ENCODE assay signal across 15 cellular contexts in genomic region chr7:8143151-8143874, GRCh38.
DNase-seq lines count a peak whose midpoint lies in the region; ATAC-seq and TF ChIP-seq lines count a peak whose summit lies in the region.
"Had no signal": no experiment of that assay in that cellular context is flagged by ENCODE, and none has a peak within 500 bp of the region (broad histone marks: within the 10 kb centered on the region; RNA-seq: fewer than 3 reads in every experiment).

No MANE protein-coding gene starts in this region.

- peak in 1 of 10 experiments; percentile 41 for DNase-seq in CD4-positive, alpha-beta T cell
- DNase-seq in caudate nucleus (lab: John Stamatoyannopoulos, UW) (no peak), PC-9 (no peak), heart right ventricle (no peak), prostate gland (ENCODE audit: low spot score) (no peak)
- DNase-seq: activated CD4-positive, alpha-beta T cell treated with anti-CD3 and anti-CD28 coated beads, Interleukin-2, amount 50 U/mL, for 48 hours; erythroblast; immature natural killer cell; NCI-H1417 treated with DMSO at 0.1 percent for 48 hours; upper lobe of left lung had no signal

- peaks cover 82% of the 10 kb centered on the region for H3K4me1 Mint-ChIP-seq in CD4-positive, alpha-beta T cell (ENCODE audit: low read depth)

- H3K9me2 ChIP-seq in PC-9 (ENCODE audit: insufficient read depth) = peaks cover 4% of the 10 kb centered on the region; the same call in 1 of the 2 replicates

- H3K36me3 ChIP-seq in PC-9 (ENCODE audit: low read depth) (no peaks in the 10 kb centered on the region), heart right ventricle (peaks cover 0 to 44% (median 5%) of the 10 kb centered on the region in 9 donors), prostate gland (no peaks in the 10 kb centered on the region)

- H3K79me2 ChIP-seq in PC-9 (ENCODE audit: low read depth) = no peaks in the 10 kb centered on the region

- H3K27ac Mint-ChIP-seq in CD4-positive, alpha-beta T cell = peak overlapping the region; percentile 71
- H3K27ac Mint-ChIP-seq: brain had no signal

- H4K20me1 ChIP-seq in PC-9 (ENCODE audit: insufficient read depth) = no peaks in the 10 kb centered on the region

- no peaks in the 10 kb centered on the region for H3K9me3 ChIP-seq in CD4-positive, alpha-beta T cell (ENCODE audit: control insufficient read depth, low read length)
- no peaks in the 10 kb centered on the region for H3K9me3 ChIP-seq in PC-9 (ENCODE audit: insufficient read depth, low read depth)
- no peaks in the 10 kb centered on the region for H3K9me3 ChIP-seq in heart right ventricle
- no peaks in the 10 kb centered on the region for H3K9me3 ChIP-seq in prostate gland
- H3K9me3 ChIP-seq: upper lobe of left lung had no signal

- H3K4me3 Mint-ChIP-seq in CD4-positive, alpha-beta T cell = peak overlapping the region; percentile 12
- H3K4me3 Mint-ChIP-seq: brain, immature natural killer cell had no signal

- WGBS in heart right ventricle, 2 donors = 76 to 85% methylated on average over 6 of the region's 6 CpGs
- WGBS in prostate gland = 50% methylated on average over 6 of the region's 6 CpGs

- POLR2A ChIA-PET in CD4-positive, alpha-beta T cell (lab: Charles Lee) = interaction anchor here (0.8 to 2.3 kb wide), 13 partner anchors 9 to 503 kb away, joined by 3 to 14 read pairs (median 5); partner anchors contain the start of genes GLCCI1 and UMAD1
- POLR2A ChIA-PET in PC-9 (lab: Charles Lee; ENCODE audit: unreplicated experiment) = no interaction called here

- H3K27me3 ChIP-seq in CD4-positive, alpha-beta T cell (ENCODE audit: control insufficient read depth, insufficient read depth, low read length) = no peaks in the 10 kb centered on the region
- H3K27me3 ChIP-seq in PC-9 (ENCODE audit: insufficient read depth, low read depth) = no peaks in the 10 kb centered on the region
- no peaks in the 10 kb centered on the region for H3K27me3 ChIP-seq in heart right ventricle
- no peaks in the 10 kb centered on the region for H3K27me3 ChIP-seq in prostate gland (replicated peaks; ENCODE audit: insufficient read depth)
- H3K27me3 ChIP-seq: upper lobe of left lung had no signal

- H3K4me3 ChIP-seq in PC-9 (no peak overlapping the region), heart right ventricle (no peak overlapping the region), prostate gland (no peak overlapping the region)
- H3K4me3 ChIP-seq: upper lobe of left lung had no signal

- no peak overlapping the region for H2AFZ ChIP-seq in PC-9

- intact Hi-C loops in CD4-positive, alpha-beta T cell (cut with DNase I, micrococcal nuclease) = no loop called here
- intact Hi-C loops in PC-9 (cut with micrococcal nuclease; ENCODE audit: unreplicated experiment) = no loop called here
- intact Hi-C loops in heart right ventricle (cut with DNase I) = no loop called here
- intact Hi-C loops in prostate gland (cut with DNase I) = no loop called here

- H3F3A ChIP-seq in PC-9 (ENCODE audit: insufficient read depth, low read depth) = no peaks in the 10 kb centered on the region

- peak; percentile 55 for ATAC-seq in CD4-positive, alpha-beta T cell (ENCODE audit: poor library complexity)
- ATAC-seq in GM19043 (IDR thresholded peaks at IDR 0.05; ENCODE audit: low read depth, unreplicated experiment) (peak; percentile 61), HG03378 (IDR thresholded peaks at IDR 0.05; ENCODE audit: unreplicated experiment) (peak; percentile 60), heart right ventricle (no peak), HG02623 (IDR thresholded peaks at IDR 0.05; ENCODE audit: unreplicated experiment) (no peak)
- ATAC-seq: HCT116 had no signal

- H3K36me3 Mint-ChIP-seq in CD4-positive, alpha-beta T cell (ENCODE audit: low read depth) = no peaks in the 10 kb centered on the region
- H3K36me3 Mint-ChIP-seq: brain had no signal

- CTCF ChIA-PET in CD4-positive, alpha-beta T cell (lab: Charles Lee) = interaction anchor here (0.7 to 1.2 kb wide), 2 partner anchors 11 to 17 kb away, joined by 3 read pairs; no protein-coding TSS in a partner anchor
- CTCF ChIA-PET in PC-9 (lab: Charles Lee) = no interaction called here

- H3K4me1 ChIP-seq in PC-9 (replicated peaks; ENCODE audit: insufficient read depth) (no peaks in the 10 kb centered on the region), heart right ventricle (peaks cover 0 to 23% (median 0%) of the 10 kb centered on the region in 9 donors), prostate gland (replicated peaks) (no peaks in the 10 kb centered on the region)
- H3K4me1 ChIP-seq: upper lobe of left lung had no signal

- TF ChIP-seq CTCF in CD4-positive, alpha-beta T cell (IDR thresholded peaks at IDR 0.05) = no peak
- no peak for TF ChIP-seq CTCF in PC-9 (conservative IDR thresholded peaks at IDR 0.05)
- no peak for TF ChIP-seq CTCF in heart right ventricle (IDR thresholded peaks at IDR 0.05)
- TF ChIP-seq CTCF in prostate gland (IDR thresholded peaks at IDR 0.05) = no peak

- no peak overlapping the region for H3K4me2 ChIP-seq in PC-9

- no TSS peak for BruUV-seq in PC-9 (replicated peaks; lab: Mats Ljungman, UMichigan)

- H3K27ac ChIP-seq in CD4-positive, alpha-beta T cell (ENCODE audit: low read depth, low read length) = no peak overlapping the region
- peak overlapping the region; percentile 70 for H3K27ac ChIP-seq in caudate nucleus (ENCODE audit: low read depth, low read length)
- no peak overlapping the region for H3K27ac ChIP-seq in PC-9
- H3K27ac ChIP-seq in heart right ventricle = no peak overlapping the region
- H3K27ac ChIP-seq in prostate gland = no peak overlapping the region
- H3K27ac ChIP-seq: upper lobe of left lung had no signal

- H3K27me3 Mint-ChIP-seq in CD4-positive, alpha-beta T cell = no peaks in the 10 kb centered on the region
- H3K27me3 Mint-ChIP-seq: brain had no signal

- H3K9me3 Mint-ChIP-seq in CD4-positive, alpha-beta T cell = no peaks in the 10 kb centered on the region
- H3K9me3 Mint-ChIP-seq: immature natural killer cell had no signal

- TF ChIP-seq POLR2A in prostate gland (IDR thresholded peaks at IDR 0.05) = no peak

Comparison
In these comparisons a context has a peak if more than half of its experiments do, and no peak if none do; other contexts are left out.
1. ATAC-seq: peak in CD4-positive, alpha-beta T cell (single experiment), GM19043 (single experiment) and HG03378 (single experiment); none in heart right ventricle (0 of 8) and HG02623 (single experiment).